9 cellular contexts compared by ENCODE assay signal in genomic region chr13:46369506-46370268, GRCh38. TPM values are rescaled to one million over a fixed set of nuclear protein-coding genes. Genes with fewer than 3 reads are reported as not detected.
DNase-seq lines count a peak whose midpoint lies in the region; ATAC-seq, FAIRE-seq and TF ChIP-seq lines count a peak whose summit lies in the region.
"Had no signal": no experiment of that assay in that cellular context is flagged by ENCODE, and none has a peak within 500 bp of the region (broad histone marks: within the 10 kb centered on the region; RNA-seq: fewer than 3 reads in every experiment).

No MANE protein-coding gene starts in this region.

- H3K4me2 ChIP-seq in A549, result no peak overlapping the region

- no peaks in the 10 kb centered on the region for H3K36me3 ChIP-seq in sigmoid colon

- TF ChIP-seq EP300 in A549 (IDR thresholded peaks at IDR 0.05) (no peak), sigmoid colon (IDR thresholded peaks at IDR 0.05) (no peak)

- ATAC-seq in A549 (no peak), GM19452 (IDR thresholded peaks at IDR 0.05; ENCODE audit: unreplicated experiment) (peak; percentile 57)

- H3K9me3 ChIP-seq in A549 (no peaks in the 10 kb centered on the region), sigmoid colon (no peaks in the 10 kb centered on the region)

- no peak overlapping the region for H3K4me3 Mint-ChIP-seq in activated naive CD4-positive, alpha-beta T cell treated with anti-CD3 and anti-CD28 coated beads for 36 hours

- H3K27me3 Mint-ChIP-seq in activated naive CD4-positive, alpha-beta T cell treated with anti-CD3 and anti-CD28 coated beads for 36 hours (ENCODE audit: low read depth), result no peaks in the 10 kb centered on the region

- DNase-seq in A549 (ENCODE audit: low read depth in 1 of 2, low spot score in 1 of 2) (no peak), HT1080 (ENCODE audit: low read depth) (peak; percentile 11), foreskin fibroblast (peak; percentile 90 to 94), amniotic stem cell (lab: John Stamatoyannopoulos, UW) (no peak), sigmoid colon (no peak), NCI-H526 treated with DMSO at 0.1 percent for 48 hours (lab: John Stamatoyannopoulos, UW) (no peak)
- no peak for DNase-seq in activated naive CD4-positive, alpha-beta T cell treated with anti-CD3 and anti-CD28 coated beads for 36 hours

- CTCF ChIA-PET in A549 (lab: Yijun Ruan, JAX), result interaction anchor here (0.8 to 1.1 kb wide), 2 partner anchors 13 to 23 kb away, joined by 3 read pairs; no protein-coding TSS in a partner anchor
- CTCF ChIA-PET in activated naive CD4-positive, alpha-beta T cell treated with anti-CD3 and anti-CD28 coated beads for 36 hours (lab: Charles Lee), result no interaction called here

- H3K27ac Mint-ChIP-seq in activated naive CD4-positive, alpha-beta T cell treated with anti-CD3 and anti-CD28 coated beads for 36 hours, result no peak overlapping the region

- no peaks in the 10 kb centered on the region for H3K36me3 Mint-ChIP-seq in activated naive CD4-positive, alpha-beta T cell treated with anti-CD3 and anti-CD28 coated beads for 36 hours (ENCODE audit: low read depth)

- H3K9me3 Mint-ChIP-seq in activated naive CD4-positive, alpha-beta T cell treated with anti-CD3 and anti-CD28 coated beads for 36 hours, result no peaks in the 10 kb centered on the region

- POLR2A ChIA-PET in A549 (lab: Yijun Ruan, JAX), result no interaction called here

- TF ChIP-seq POLR2A in A549 (IDR thresholded peaks at IDR 0.05; ENCODE audit: low read length), result no peak
- no peak for TF ChIP-seq POLR2A in sigmoid colon (IDR thresholded peaks at IDR 0.05)

- WGBS in A549 (ENCODE audit: missing lambda C conversion rate), result 76% methylated on average over 4 of the region's 4 CpGs
- WGBS in sigmoid colon, 2 donors, result 20 to 26% methylated on average over 4 of the region's 4 CpGs

- no peak for TF ChIP-seq RAD21 in A549 (conservative IDR thresholded peaks at IDR 0.05 in 1 of 2, IDR thresholded peaks at IDR 0.05 in 1 of 2)

- no peak overlapping the region for H3K27ac ChIP-seq in A549
- H3K27ac ChIP-seq in sigmoid colon, result peak overlapping the region in 2 of 4 donors; percentile 15 to 17

- FAIRE-seq in A549 (lab: Jason Lieb, UNC), result no peak
- FAIRE-seq: islet of Langerhans had no signal

- peaks cover 16% of the 10 kb centered on the region for H3K4me1 Mint-ChIP-seq in activated naive CD4-positive, alpha-beta T cell treated with anti-CD3 and anti-CD28 coated beads for 36 hours (ENCODE audit: low read depth)

- no peaks in the 10 kb centered on the region for H3K27me3 ChIP-seq in sigmoid colon

- H3K4me3 ChIP-seq in A549, result no peak overlapping the region
- no peak overlapping the region for H3K4me3 ChIP-seq in foreskin fibroblast (ENCODE audit: low read depth in 1 of 2, low read length in 2 of 2)
- no peak overlapping the region for H3K4me3 ChIP-seq in sigmoid colon

- intact Hi-C loops in activated naive CD4-positive, alpha-beta T cell treated with anti-CD3 and anti-CD28 coated beads for 36 hours (cut with micrococcal nuclease), result loop anchor here (1.0 kb wide), 1 partner anchor 15 kb away; no protein-coding TSS in a partner anchor
- intact Hi-C loops in sigmoid colon (cut with DNase I), result no loop called here

- H3K4me1 ChIP-seq in A549 (no peaks in the 10 kb centered on the region), sigmoid colon (peaks cover 0 to 8% (median 5%) of the 10 kb centered on the region in 4 donors)

- TF ChIP-seq CTCF in A549 (IDR thresholded peaks at IDR 0.05) (no peak), foreskin fibroblast (IDR thresholded peaks at IDR 0.05; ENCODE audit: low read depth, low read length) (no peak), sigmoid colon (IDR thresholded peaks at IDR 0.05) (no peak)

TF ChIP-seq in A549, 52 proteins besides CTCF, POLR2A, EP300 and RAD21:
- no peak for TF ChIP-seq ZFP36 (IDR thresholded peaks at IDR 0.05; ENCODE audit: borderline replicate concordance, partially characterized antibody)
- no peak for TF ChIP-seq HMGXB4 (CRISPR knock-in tag; IDR thresholded peaks at IDR 0.05; ENCODE audit: borderline replicate concordance)
- peak; percentile 55 for TF ChIP-seq MAFK (IDR thresholded peaks at IDR 0.05; ENCODE audit: partially characterized antibody)

RNA-seq across cellular contexts. Expression of gene RUBCNL, which starts 17.4 kb away (rescaled TPM):
- polyA plus RNA-seq in A549 (2011; rRNA removed) (0.05 TPM in 1 of 2 replicates, not detected in the other), A549 (2017; fragmentation: RNase III; extraction: RNeasy Plus Mini Kit Qiagen cat#74134 plus additional on column Dnase treatment) (not detected in 3 replicates), sigmoid colon (10 to 100 TPM in 1 of 3 donors, 1 to 10 TPM in 2; 7.6 to 26.9 (median 9.0) TPM)
- not detected in 2 replicates for polyA plus RNA-seq in A549 (2012; cell fraction: cytosol; rRNA removed)
- not detected in 2 replicates for polyA plus RNA-seq in A549 (2012; cell fraction: nucleus; rRNA removed)
- not detected in 2 replicates for polyA minus RNA-seq in A549 (2011; rRNA and poly(A)+ RNA removed)
- 0.11 TPM in 1 of 2 replicates, not detected in the other for total RNA-seq in HT1080 (2014; rRNA removed; shearing (Covaris generic))
- polyA plus RNA-seq in HT1080 (2015; cell fraction: cytosol; rRNA removed), result 0.07 and 0.13 TPM in 2 replicates
- polyA plus RNA-seq in HT1080 (2015; cell fraction: nucleus; rRNA removed), result not detected in 2 replicates
- total RNA-seq in activated naive CD4-positive, alpha-beta T cell treated with anti-CD3 and anti-CD28 coated beads for 36 hours, result 1 to 10 TPM; 3.6 to 3.7 TPM
- 1 to 10 TPM; 1.4 to 2.9 (median 2.2) TPM for total RNA-seq in sigmoid colon

Comparison
In these comparisons a context has a peak if more than half of its experiments do, and no peak if none do; other contexts are left out.
1. DNase-seq: peak in HT1080 (single experiment) and foreskin fibroblast (2 of 2); none in A549 (0 of 2), activated naive CD4-positive, alpha-beta T cell treated with anti-CD3 and anti-CD28 coated beads for 36 hours (single experiment), amniotic stem cell (single experiment), sigmoid colon (single experiment) and NCI-H526 treated with DMSO at 0.1 percent for 48 hours (single experiment).